Comparison of ENCODE assay signal across 1 cellular context in the genomic region with DNA sequence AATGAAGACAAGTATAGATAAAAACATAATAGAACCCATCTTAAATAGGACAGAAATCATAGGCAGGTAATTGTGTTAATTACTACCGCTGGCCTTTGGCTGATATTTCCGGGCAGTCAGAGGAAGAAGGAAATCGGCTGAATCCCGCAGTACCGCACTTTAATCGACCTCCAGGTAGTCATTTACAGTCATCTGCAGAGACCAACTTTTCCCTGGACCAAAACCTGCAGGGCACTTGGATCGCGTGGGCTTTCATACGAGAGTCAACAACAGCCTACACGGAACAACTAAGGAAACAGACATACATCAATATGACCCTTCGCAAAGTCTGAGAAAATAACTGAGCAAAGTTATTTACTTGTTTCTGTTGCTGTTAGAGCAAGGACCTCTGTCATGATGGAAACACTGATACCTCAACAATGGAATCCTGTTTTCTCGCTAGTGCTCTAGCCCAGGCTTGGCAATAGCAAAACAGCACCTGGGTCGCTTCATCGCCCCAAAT.
TF ChIP-seq lines count a peak whose summit lies in the region.

No MANE protein-coding gene starts in this region.

TF ChIP-seq in A549, 52 proteins besides CTCF, POLR2A, EP300 and RAD21 (continued from another document):
- TF ChIP-seq ATOH8 (CRISPR knock-in tag; IDR thresholded peaks at IDR 0.05; ENCODE audit: low read depth) = no peak
